In genomic region chr3:195889843-195890407, GRCh38 we compare ENCODE assay signal across 16 cellular contexts. TPM values are rescaled to one million over a fixed set of nuclear protein-coding genes. Genes with fewer than 3 reads are reported as not detected.
DNase-seq lines count a peak whose midpoint lies in the region; ATAC-seq and TF ChIP-seq lines count a peak whose summit lies in the region.
"Had no signal": no experiment of that assay in that cellular context is flagged by ENCODE, and none has a peak within 500 bp of the region (broad histone marks: within the 10 kb centered on the region; RNA-seq: fewer than 3 reads in every experiment).

No MANE protein-coding gene starts in this region.

- CTCF ChIA-PET in SK-N-SH (lab: Yijun Ruan, JAX) = interaction anchor here (1.4 to 29.0 kb wide), 4 partner anchors 10 to 33 kb away, joined by 3 to 606 read pairs (median 6); no protein-coding TSS in a partner anchor

- H3K27ac ChIP-seq in neural progenitor cell (peak overlapping the region; percentile 41), SK-N-SH (ENCODE audit: low read depth in 2 of 2, low read length in 1 of 2) (no peak overlapping the region)
- H3K27ac ChIP-seq: transverse colon had no signal

- H3K4me1 ChIP-seq in neural progenitor cell (peaks cover 53% of the 10 kb centered on the region), SK-N-SH (ENCODE audit: control insufficient read depth in 1 of 2, insufficient read depth in 2 of 2, low read depth in 1 of 2, low read length in 1 of 2) (peaks cover 26 to 31% of the 10 kb centered on the region in 2 experiments; a peak in 2 of 4 replicates)

- H2AFZ ChIP-seq in neural progenitor cell (replicated peaks) = peak overlapping the region; percentile 29
- no peak overlapping the region for H2AFZ ChIP-seq in SK-N-SH (ENCODE audit: low read depth)

- in situ Hi-C loops in ACHN (cut with HindIII; ENCODE audit: low pct_ligation_motif_present, low pct_unique_long_range_greater_than_20kb, low sequenced_read_pairs) = no loop called here

- H3K79me2 ChIP-seq in neural progenitor cell (ENCODE audit: low read depth) = peaks cover 30% of the 10 kb centered on the region
- peaks cover 70% of the 10 kb centered on the region for H3K79me2 ChIP-seq in SK-N-SH (ENCODE audit: insufficient read depth)

- H3K36me3 Mint-ChIP-seq in stimulated activated naive CD8-positive, alpha-beta T cell treated with anti-CD3 and anti-CD28 coated beads, Interleukin-15, Interleukin-2, amounts not matched to agents 100 ng/mL and 50 ng/mL, for 24 hours (ENCODE audit: low read depth) = peaks cover 4% of the 10 kb centered on the region
- peaks cover 5% of the 10 kb centered on the region for H3K36me3 Mint-ChIP-seq in neural progenitor cell

- H3K4me3 ChIP-seq in fibroblast of the aortic adventitia (ENCODE audit: low read depth, low read length) (peak overlapping the region; percentile 22), neural progenitor cell (no peak overlapping the region), SK-N-SH (ENCODE audit: low read depth in 2 of 2, low read length in 1 of 2) (no peak overlapping the region)
- H3K4me3 ChIP-seq: smooth muscle cell, transverse colon had no signal

- no peak for DNase-seq in stimulated activated naive CD8-positive, alpha-beta T cell treated with anti-CD3 and anti-CD28 coated beads, Interleukin-15, amount 100 ng/mL, for 72 hours
- DNase-seq in fibroblast of the aortic adventitia (ENCODE audit: low read depth) (no peak), neural progenitor cell (ENCODE audit: low spot score) (peak; percentile 77), COLO829 (ENCODE audit: low spot score) (no peak), ACHN (no peak), SK-N-SH (no peak), NK-92 (lab: John Stamatoyannopoulos, UW; ENCODE audit: unreplicated experiment) (no peak)
- DNase-seq: activated CD8-positive, alpha-beta T cell treated with anti-CD3 and anti-CD28 coated beads, Interleukin-2, amount 10 ng/mL, durations not matched to agents 7 days and 5 days; activated naive CD4-positive, alpha-beta T cell treated with Interleukin-2 at 50 U/mL for 16 hours; DMS 273 treated with DMSO at 0.1 percent for 48 hours; naive B cell; NCI-H524 treated with DMSO at 0.1 percent for 48 hours; SHP77 treated with DMSO at 0.1 percent for 48 hours; transverse colon had no signal

- H3K9me2 ChIP-seq in SK-N-SH = no peaks in the 10 kb centered on the region

- no peak for TF ChIP-seq RAD21 in SK-N-SH (IDR thresholded peaks at IDR 0.05; ENCODE audit: low read length)

- H3K9me3 ChIP-seq in neural progenitor cell (ENCODE audit: low read depth) (no peaks in the 10 kb centered on the region), SK-N-SH (no peaks in the 10 kb centered on the region)
- H3K9me3 ChIP-seq: transverse colon had no signal

- 94% methylated on average over 8 of the region's 12 CpGs for WGBS in SK-N-SH (ENCODE audit: low lambda C conversion rate)

- peaks cover 10% of the 10 kb centered on the region for H3K4me1 Mint-ChIP-seq in stimulated activated naive CD8-positive, alpha-beta T cell treated with anti-CD3 and anti-CD28 coated beads, Interleukin-15, Interleukin-2, amounts not matched to agents 100 ng/mL and 50 ng/mL, for 24 hours (ENCODE audit: low read depth)
- H3K4me1 Mint-ChIP-seq in stimulated activated naive CD8-positive, alpha-beta T cell treated with anti-CD3 and anti-CD28 coated beads, Interleukin-15, amount 100 ng/mL, for 72 hours = peaks cover 28% of the 10 kb centered on the region
- H3K4me1 Mint-ChIP-seq in neural progenitor cell = peaks cover 58% of the 10 kb centered on the region

- peak overlapping the region; percentile 4 for H3K27ac Mint-ChIP-seq in stimulated activated naive CD8-positive, alpha-beta T cell treated with anti-CD3 and anti-CD28 coated beads, Interleukin-15, Interleukin-2, amounts not matched to agents 100 ng/mL and 50 ng/mL, for 24 hours
- H3K27ac Mint-ChIP-seq in stimulated activated naive CD8-positive, alpha-beta T cell treated with anti-CD3 and anti-CD28 coated beads, Interleukin-15, amount 100 ng/mL, for 72 hours = no peak overlapping the region
- peak overlapping the region; percentile 76 for H3K27ac Mint-ChIP-seq in neural progenitor cell
- H3K27ac Mint-ChIP-seq: activated CD8-positive, alpha-beta T cell treated with anti-CD3 and anti-CD28 coated beads, Interleukin-2, amount 10 ng/mL, durations not matched to agents 7 days and 5 days had no signal

- H3K36me3 ChIP-seq in neural progenitor cell = no peaks in the 10 kb centered on the region
- peaks cover 0 to 2% of the 10 kb centered on the region in 2 experiments for H3K36me3 ChIP-seq in SK-N-SH (replicated peaks in 1 of 2; ENCODE audit: control insufficient read depth in 1 of 2, insufficient read depth in 2 of 2, low read length in 1 of 2)
- H3K36me3 ChIP-seq: transverse colon had no signal

- no peaks in the 10 kb centered on the region for H3K27me3 ChIP-seq in neural progenitor cell
- no peaks in the 10 kb centered on the region for H3K27me3 ChIP-seq in SK-N-SH (ENCODE audit: insufficient read depth)
- H3K27me3 ChIP-seq: transverse colon had no signal

- no peaks in the 10 kb centered on the region for H3K27me3 Mint-ChIP-seq in stimulated activated naive CD8-positive, alpha-beta T cell treated with anti-CD3 and anti-CD28 coated beads, Interleukin-15, Interleukin-2, amounts not matched to agents 100 ng/mL and 50 ng/mL, for 24 hours
- no peaks in the 10 kb centered on the region for H3K27me3 Mint-ChIP-seq in stimulated activated naive CD8-positive, alpha-beta T cell treated with anti-CD3 and anti-CD28 coated beads, Interleukin-15, amount 100 ng/mL, for 72 hours
- peaks cover 3% of the 10 kb centered on the region for H3K27me3 Mint-ChIP-seq in neural progenitor cell (ENCODE audit: insufficient read depth, low read depth)
- H3K27me3 Mint-ChIP-seq: naive B cell had no signal

- no peak for TF ChIP-seq CTCF in fibroblast of the aortic adventitia (IDR thresholded peaks at IDR 0.05; ENCODE audit: insufficient read depth, low read length)
- TF ChIP-seq CTCF in neural progenitor cell (IDR thresholded peaks at IDR 0.05) = peak; percentile 42
- TF ChIP-seq CTCF in SK-N-SH (IDR thresholded peaks at IDR 0.05) = no peak

- POLR2A ChIA-PET in SK-N-SH (lab: Yijun Ruan, JAX) = no interaction called here

- H3K4me2 ChIP-seq in neural progenitor cell (peak overlapping the region; percentile 67), SK-N-SH (no peak overlapping the region)
- H3K4me2 ChIP-seq: smooth muscle cell had no signal

- H4K20me1 ChIP-seq in neural progenitor cell (ENCODE audit: low read depth) (peaks cover 63% of the 10 kb centered on the region), SK-N-SH (ENCODE audit: insufficient read depth) (peaks cover 19% of the 10 kb centered on the region; the same call in 1 of the 2 replicates)

- TF ChIP-seq EP300 in SK-N-SH (IDR thresholded peaks at IDR 0.05; ENCODE audit: borderline replicate concordance in 1 of 2, low read depth in 1 of 2, low read length in 1 of 2) = no peak

- H3F3A ChIP-seq in neural progenitor cell (ENCODE audit: low read depth) = peaks cover 35% of the 10 kb centered on the region
- H3F3A ChIP-seq in SK-N-SH (replicated peaks; ENCODE audit: insufficient read depth) = peaks cover 17% of the 10 kb centered on the region

- no peaks in the 10 kb centered on the region for H3K9me3 Mint-ChIP-seq in stimulated activated naive CD8-positive, alpha-beta T cell treated with anti-CD3 and anti-CD28 coated beads, Interleukin-15, Interleukin-2, amounts not matched to agents 100 ng/mL and 50 ng/mL, for 24 hours
- no peaks in the 10 kb centered on the region for H3K9me3 Mint-ChIP-seq in stimulated activated naive CD8-positive, alpha-beta T cell treated with anti-CD3 and anti-CD28 coated beads, Interleukin-15, amount 100 ng/mL, for 72 hours
- no peaks in the 10 kb centered on the region for H3K9me3 Mint-ChIP-seq in neural progenitor cell
- H3K9me3 Mint-ChIP-seq: naive B cell had no signal

- no peak overlapping the region for H3K9ac ChIP-seq in neural progenitor cell
- no peak overlapping the region for H3K9ac ChIP-seq in SK-N-SH

- no peak overlapping the region for H3K4me3 Mint-ChIP-seq in stimulated activated naive CD8-positive, alpha-beta T cell treated with anti-CD3 and anti-CD28 coated beads, Interleukin-15, Interleukin-2, amounts not matched to agents 100 ng/mL and 50 ng/mL, for 24 hours
- no peak overlapping the region for H3K4me3 Mint-ChIP-seq in stimulated activated naive CD8-positive, alpha-beta T cell treated with anti-CD3 and anti-CD28 coated beads, Interleukin-15, amount 100 ng/mL, for 72 hours
- peak overlapping the region; percentile 38 for H3K4me3 Mint-ChIP-seq in neural progenitor cell
- H3K4me3 Mint-ChIP-seq: activated CD8-positive, alpha-beta T cell treated with anti-CD3 and anti-CD28 coated beads, Interleukin-2, amount 10 ng/mL, durations not matched to agents 7 days and 5 days; naive B cell had no signal

- no peak for ATAC-seq in stimulated activated naive CD8-positive, alpha-beta T cell treated with anti-CD3 and anti-CD28 coated beads, Interleukin-15, amount 100 ng/mL, for 72 hours
- ATAC-seq: activated CD8-positive, alpha-beta T cell treated with anti-CD3 and anti-CD28 coated beads, Interleukin-2, amount 10 ng/mL, durations not matched to agents 7 days and 5 days had no signal

TF ChIP-seq in SK-N-SH, 30 proteins besides CTCF, POLR2A, EP300 and RAD21 (continues in another document):
- TF ChIP-seq RXRA (IDR thresholded peaks at IDR 0.05; ENCODE audit: borderline replicate concordance, low read depth) (no peak), SIN3A (IDR thresholded peaks at IDR 0.05; ENCODE audit: borderline replicate concordance, low read depth, low read length) (no peak), MAX (IDR thresholded peaks at IDR 0.05; ENCODE audit: low read depth) (no peak), MXI1 (IDR thresholded peaks at IDR 0.05; ENCODE audit: low read depth, low read length) (no peak), MEF2A (IDR thresholded peaks at IDR 0.05; ENCODE audit: borderline replicate concordance, low read depth) (no peak)

RNA-seq across cellular contexts. Expression of gene TNK2, which starts 18.4 kb away (rescaled TPM):
- total RNA-seq in fibroblast of the aortic adventitia (ENCODE audit: low replicate concordance) = 7.1 and 10.8 TPM in 2 replicates
- 5.4 and 19.0 TPM in 2 replicates for total RNA-seq in neural progenitor cell (ENCODE audit: low replicate concordance)
- polyA plus RNA-seq in SK-N-SH (2012; rRNA removed) = 11.3 and 17.3 TPM in 2 replicates
- 5.5 and 10.9 TPM in 2 replicates for polyA plus RNA-seq in SK-N-SH (2012; cell fraction: cytosol; rRNA removed)
- polyA plus RNA-seq in SK-N-SH (2012; cell fraction: nucleus; rRNA removed) = 119 and 155 TPM in 2 replicates

Comparison
In these comparisons a context has a peak if more than half of its experiments do, and no peak if none do; other contexts are left out.
1. H3K27ac Mint-ChIP-seq: peak in stimulated activated naive CD8-positive, alpha-beta T cell treated with anti-CD3 and anti-CD28 coated beads, Interleukin-15, Interleukin-2, amounts not matched to agents 100 ng/mL and 50 ng/mL, for 24 hours (single experiment) and neural progenitor cell (single experiment); none in stimulated activated naive CD8-positive, alpha-beta T cell treated with anti-CD3 and anti-CD28 coated beads, Interleukin-15, amount 100 ng/mL, for 72 hours (0 of 2).